Comparison of ENCODE assay signal across 16 cellular contexts in the genomic region with DNA sequence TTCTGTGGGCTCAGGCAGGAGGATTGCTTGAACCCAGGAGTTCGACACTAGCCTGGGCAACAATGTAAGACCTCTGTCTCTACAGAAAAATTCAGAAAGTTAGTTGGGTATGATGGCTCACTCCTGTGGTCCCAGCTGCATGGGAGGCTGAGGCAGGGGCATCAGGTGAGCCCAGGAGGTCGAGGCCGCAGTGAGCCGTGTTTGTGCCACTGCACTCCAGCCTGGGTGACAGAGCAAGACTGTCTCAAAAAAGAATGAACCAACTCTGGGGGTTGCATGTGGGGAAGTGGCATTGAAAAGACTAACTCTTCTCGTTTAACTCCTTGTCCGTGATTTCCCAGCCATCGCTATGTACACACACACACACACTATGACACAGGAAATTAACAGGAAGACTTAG. TPM values are rescaled to one million over a fixed set of nuclear protein-coding genes. Genes with fewer than 3 reads are reported as not detected.
DNase-seq lines count a peak whose midpoint lies in the region; ATAC-seq and TF ChIP-seq lines count a peak whose summit lies in the region.
"Had no signal": no experiment of that assay in that cellular context is flagged by ENCODE, and none has a peak within 500 bp of the region (broad histone marks: within the 10 kb centered on the region; RNA-seq: fewer than 3 reads in every experiment).

No MANE protein-coding gene starts in this region.

- H3K4me3 Mint-ChIP-seq in activated T-cell treated with anti-CD3 and anti-CD28 coated beads, Interleukin-2, amount 50 U/mL, for 72 hours = no peak overlapping the region
- peak overlapping the region; percentile 27 for H3K4me3 Mint-ChIP-seq in endothelial cell (ENCODE audit: unreplicated experiment)
- H3K4me3 Mint-ChIP-seq: B cell; CD4-positive, alpha-beta T cell had no signal

- H3K9me3 ChIP-seq in osteoblast (ENCODE audit: low read depth, low read length) = no peaks in the 10 kb centered on the region

- H2AFZ ChIP-seq in osteoblast (ENCODE audit: low read length) = no peak overlapping the region
- H2AFZ ChIP-seq: GM23248 had no signal

- no peak for DNase-seq in activated T-cell treated with anti-CD3 and anti-CD28 coated beads, Interleukin-2, amount 50 U/mL, for 72 hours
- DNase-seq in activated T-cell treated with anti-CD3 and anti-CD28 coated beads, Interleukin-2, amount 50 U/mL, for 1 hour = no peak
- no peak for DNase-seq in endothelial cell (ENCODE audit: low spot score)
- DNase-seq in osteoblast (ENCODE audit: insufficient read length, low spot score, missing footprints) = no peak
- no peak for DNase-seq in pons (ENCODE audit: low spot score)
- DNase-seq: C1 segment of cervical spinal cord; CD4-positive, alpha-beta T cell; DMS153; DMS79 treated with DMSO at 0.1 percent for 48 hours; EL; GM23248 had no signal

- no peaks in the 10 kb centered on the region for H4K20me1 ChIP-seq in osteoblast (ENCODE audit: insufficient read depth, low read length)

- TF ChIP-seq CTCF in VCaP (conservative IDR thresholded peaks at IDR 0.05) (no peak), endothelial cell (IDR thresholded peaks at IDR 0.05; ENCODE audit: unreplicated experiment) (no peak), osteoblast (IDR thresholded peaks at IDR 0.05; ENCODE audit: extremely low read depth, low read depth, low read length) (no peak)

- no peak for ATAC-seq in activated T-cell treated with anti-CD3 and anti-CD28 coated beads, Interleukin-2, amount 50 U/mL, for 72 hours (replicated peaks in 1 of 2)
- no peak for ATAC-seq in HG03521 (IDR thresholded peaks at IDR 0.05; ENCODE audit: unreplicated experiment)
- ATAC-seq: HCT116 had no signal

- no peaks in the 10 kb centered on the region for H3K4me1 ChIP-seq in osteoblast (ENCODE audit: insufficient read depth, low read length)

- H3K4me1 Mint-ChIP-seq in activated T-cell treated with anti-CD3 and anti-CD28 coated beads, Interleukin-2, amount 50 U/mL, for 72 hours (ENCODE audit: low read depth) = no peaks in the 10 kb centered on the region
- H3K4me1 Mint-ChIP-seq in endothelial cell (ENCODE audit: unreplicated experiment) = peaks cover 7% of the 10 kb centered on the region
- H3K4me1 Mint-ChIP-seq: B cell had no signal

- peaks cover 10 to 19% of the 10 kb centered on the region in 2 donors for H3K36me3 Mint-ChIP-seq in activated T-cell treated with anti-CD3 and anti-CD28 coated beads, Interleukin-2, amount 50 U/mL, for 72 hours (ENCODE audit: insufficient read depth in 2 of 2)
- peaks cover 9% of the 10 kb centered on the region for H3K36me3 Mint-ChIP-seq in endothelial cell (ENCODE audit: low read depth, unreplicated experiment)

- H3K79me2 ChIP-seq in osteoblast (ENCODE audit: insufficient read depth, low read length) = peaks cover 10% of the 10 kb centered on the region

- no peaks in the 10 kb centered on the region for H3K9me3 Mint-ChIP-seq in activated T-cell treated with anti-CD3 and anti-CD28 coated beads, Interleukin-2, amount 50 U/mL, for 72 hours
- H3K9me3 Mint-ChIP-seq in endothelial cell (ENCODE audit: unreplicated experiment) = no peaks in the 10 kb centered on the region
- H3K9me3 Mint-ChIP-seq: CD4-positive, alpha-beta T cell had no signal

- H3K4me3 ChIP-seq in osteoblast (ENCODE audit: insufficient read depth, low read length) = no peak overlapping the region
- H3K4me3 ChIP-seq: GM23248 had no signal

- H3K36me3 ChIP-seq in osteoblast (ENCODE audit: insufficient read depth, low read length) = peaks cover 29% of the 10 kb centered on the region

- H3K4me2 ChIP-seq in osteoblast (ENCODE audit: insufficient read depth, low read length) = no peak overlapping the region

- H3K27ac Mint-ChIP-seq in activated T-cell treated with anti-CD3 and anti-CD28 coated beads, Interleukin-2, amount 50 U/mL, for 72 hours = peak overlapping the region; percentile 45
- peak overlapping the region; percentile 85 for H3K27ac Mint-ChIP-seq in endothelial cell (ENCODE audit: unreplicated experiment)
- H3K27ac Mint-ChIP-seq: CD4-positive, alpha-beta T cell had no signal

- peak overlapping the region; percentile 3; the same call in 1 of the 2 replicates for H3K27ac ChIP-seq in VCaP
- no peak overlapping the region for H3K27ac ChIP-seq in osteoblast (ENCODE audit: low read depth, low read length)
- H3K27ac ChIP-seq: GM23248, HL-60 had no signal

- H3K27me3 ChIP-seq in osteoblast (ENCODE audit: insufficient read depth, low read length) = no peaks in the 10 kb centered on the region

- H3K27me3 Mint-ChIP-seq in activated T-cell treated with anti-CD3 and anti-CD28 coated beads, Interleukin-2, amount 50 U/mL, for 72 hours (ENCODE audit: low read depth) = no peaks in the 10 kb centered on the region
- H3K27me3 Mint-ChIP-seq in endothelial cell (ENCODE audit: unreplicated experiment) = no peaks in the 10 kb centered on the region
- H3K27me3 Mint-ChIP-seq: B cell; CD4-positive, alpha-beta T cell had no signal

RNA-seq across cellular contexts. Expression of a gene that starts 26.9 kb away (rescaled TPM):
- 10 to 100 TPM; 57.0 to 67.8 TPM for total RNA-seq in activated T-cell treated with anti-CD3 and anti-CD28 coated beads, Interleukin-2, amount 50 U/mL, for 72 hours
- total RNA-seq in endothelial cell (ENCODE audit: unreplicated experiment) (37.1 TPM), osteoblast (35.4 and 38.4 TPM in 2 replicates)

RNA-seq across cellular contexts. Expression of a gene that starts 27.0 kb away (rescaled TPM):
- 100 to 1,000 TPM; 222 to 262 TPM for total RNA-seq in activated T-cell treated with anti-CD3 and anti-CD28 coated beads, Interleukin-2, amount 50 U/mL, for 72 hours
- total RNA-seq in endothelial cell (ENCODE audit: unreplicated experiment) = 374 TPM
- 142 and 143 TPM in 2 replicates for total RNA-seq in osteoblast
